In the genomic region with DNA sequence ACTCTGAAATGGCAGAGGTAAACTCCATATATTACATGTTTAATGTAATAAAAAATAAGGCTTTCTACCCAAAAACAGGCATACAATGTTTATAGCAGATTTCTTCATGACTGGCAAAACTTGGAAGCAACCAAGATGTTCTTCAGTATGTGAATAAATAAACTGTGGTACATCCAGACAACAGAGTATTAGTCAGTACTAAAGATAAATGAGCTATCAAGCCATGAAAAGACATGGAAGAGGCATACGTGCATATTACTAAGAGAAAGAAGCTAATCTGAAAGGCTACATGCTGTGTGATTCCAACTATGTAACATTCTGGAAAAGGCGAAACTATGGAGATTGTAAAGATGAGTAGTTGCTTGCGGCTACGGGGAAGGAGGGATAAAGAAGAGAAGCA, we compare ENCODE assay signal across 6 cellular contexts.
"Had no signal": no experiment of that assay in that cellular context is flagged by ENCODE, and none has a peak within 500 bp of the region (broad histone marks: within the 10 kb centered on the region; RNA-seq: fewer than 3 reads in every experiment).

No MANE protein-coding gene starts in this region.

- H3K27me3 Mint-ChIP-seq: IgD-negative memory B cell had no signal

- H3K4me3 Mint-ChIP-seq: H9, IgD-negative memory B cell had no signal

- H3K36me3 Mint-ChIP-seq: IgD-negative memory B cell had no signal

- H3K4me3 ChIP-seq: GM23248 had no signal

- H3K9ac ChIP-seq: GM23248 had no signal

- H3K9me3 Mint-ChIP-seq: H9, IgD-negative memory B cell had no signal

- FAIRE-seq: HTR-8/SVneo had no signal

- DNase-seq: GM23248, GOT3, H9, HCEC 1CT had no signal

- H2AFZ ChIP-seq: GM23248 had no signal

- H3K4me1 Mint-ChIP-seq: H9, IgD-negative memory B cell had no signal

- H3K27ac Mint-ChIP-seq: H9, IgD-negative memory B cell had no signal

- H3K27ac ChIP-seq: GM23248 had no signal
